8 cellular contexts compared by ENCODE assay signal in genomic region chr9:127785023-127785932, GRCh38. TPM values are rescaled to one million over a fixed set of nuclear protein-coding genes. Genes with fewer than 3 reads are reported as not detected.
DNase-seq lines count a peak whose midpoint lies in the region; ATAC-seq, FAIRE-seq and TF ChIP-seq lines count a peak whose summit lies in the region.

No MANE protein-coding gene starts in this region.

- H3K9ac ChIP-seq in OCI-LY1 (ENCODE audit: low read length) = peak overlapping the region; percentile 50; the same call in 1 of the 2 replicates
- peak overlapping the region; percentile 59 for H3K9ac ChIP-seq in endothelial cell of umbilical vein (replicated peaks; ENCODE audit: extremely low read depth, insufficient read depth, low read length)

- H3K9me1 ChIP-seq in endothelial cell of umbilical vein (replicated peaks; ENCODE audit: control insufficient read depth, extremely low read depth, insufficient read depth, low read length) = no peaks in the 10 kb centered on the region

- dilution Hi-C loops in endothelial cell of umbilical vein (cut with MboI; ENCODE audit: extremely low pct_ligation_motif_present, low sequenced_read_pairs) = no loop called here

- H3K79me2 ChIP-seq in OCI-LY1 (ENCODE audit: insufficient read depth, low read length) = peaks cover 10% of the 10 kb centered on the region; the same call in 1 of the 2 replicates
- H3K79me2 ChIP-seq in endothelial cell of umbilical vein (ENCODE audit: control insufficient read depth, insufficient read depth, low read length) = peaks cover 44% of the 10 kb centered on the region

- H3F3A ChIP-seq in OCI-LY1 (ENCODE audit: insufficient read depth, low read length) = 0 out of 2 replicates have a peak, but pooled peaks cover 4% of the 10 kb centered on the region

- H4K20me1 ChIP-seq in OCI-LY1 (ENCODE audit: insufficient read depth, low read length) (no peaks in the 10 kb centered on the region), endothelial cell of umbilical vein (replicated peaks; ENCODE audit: control insufficient read depth, extremely low read depth, insufficient read depth, low read length) (no peaks in the 10 kb centered on the region)

- peak overlapping the region; percentile 85 for H3K27ac ChIP-seq in OCI-LY1 (ENCODE audit: low read depth, low read length, poor library complexity, severe bottlenecking)
- peak overlapping the region; percentile 69 for H3K27ac ChIP-seq in endothelial cell of umbilical vein (ENCODE audit: insufficient read depth, low read depth, low read length)

- H3K4me3 ChIP-seq in OCI-LY1 (ENCODE audit: low read depth, low read length, poor library complexity, severe bottlenecking) (peak overlapping the region; percentile 100), endothelial cell of umbilical vein (replicated peaks in 1 of 3; ENCODE audit: insufficient read depth in 1 of 3, low read depth in 1 of 3, low read length in 3 of 3) (peak overlapping the region in 1 of 3 experiments; percentile 89), mononuclear cell (ENCODE audit: low read length) (peak overlapping the region; percentile 85)

- intact Hi-C loops in Calu3 (cut with micrococcal nuclease; ENCODE audit: unreplicated experiment) (no loop called here), endothelial cell of umbilical vein (cut with micrococcal nuclease) (loop anchor here (1.0 to 5.0 kb wide), 7 partner anchors 21 to 268 kb away; partner anchors contain the start of genes STXBP1 and TOR2A)

- no TSS peak for BruUV-seq in Calu3 (replicated peaks; lab: Mats Ljungman, UMichigan)
- no TSS peak for BruUV-seq in endothelial cell of umbilical vein (replicated peaks; lab: Mats Ljungman, UMichigan)

- H3K36me3 Mint-ChIP-seq in Calu3 (ENCODE audit: insufficient read depth, unreplicated experiment) = peaks cover 54% of the 10 kb centered on the region

- H3K27me3 Mint-ChIP-seq in Calu3 (ENCODE audit: unreplicated experiment) = no peaks in the 10 kb centered on the region

- no peak for FAIRE-seq in HTR-8/SVneo (lab: Jason Lieb, UNC)
- peak; percentile 76 for FAIRE-seq in endothelial cell of umbilical vein (lab: Jason Lieb, UNC)

- TF ChIP-seq CTCF in Calu3 (IDR thresholded peaks at IDR 0.05; ENCODE audit: unreplicated experiment) (peak; percentile 88), OCI-LY1 (IDR thresholded peaks at IDR 0.05; ENCODE audit: low read length) (peak; percentile 87), endothelial cell of umbilical vein (IDR thresholded peaks at IDR 0.05; ENCODE audit: extremely low read depth in 1 of 2, insufficient read depth in 1 of 2, low read depth in 1 of 2, low read length in 2 of 2) (peak; percentile 64 to 88)

- no peak overlapping the region for H2AFZ ChIP-seq in OCI-LY1 (ENCODE audit: low read length)
- H2AFZ ChIP-seq in endothelial cell of umbilical vein (ENCODE audit: low read depth, low read length) = peak overlapping the region; percentile 76

- peak; percentile 82 for DNase-seq in Calu3
- DNase-seq in HTR-8/SVneo (ENCODE audit: insufficient read length, low spot score) = peak; percentile 77
- DNase-seq in activated T-cell treated with anti-CD3 and anti-CD28 coated beads for 1 hour (ENCODE audit: low read depth) = peak; percentile 87
- peak; percentile 89 for DNase-seq in endothelial cell of umbilical vein (ENCODE audit: low read depth, low spot score)
- DNase-seq in stimulated activated CD8-positive, alpha-beta memory T cell treated with anti-CD3 and anti-CD28 coated beads, Interleukin-4, amount 100 ng/mL, for 1 hour (ENCODE audit: low read depth in 2 of 2, low spot score in 1 of 2) = peak; percentile 82 to 85

- peak overlapping the region; percentile 56 for H3K27ac Mint-ChIP-seq in Calu3 (ENCODE audit: unreplicated experiment)

- POLR2A ChIA-PET in endothelial cell of umbilical vein (lab: Charles Lee) = interaction anchor here (1.1 to 2.2 kb wide), 4 partner anchors 14 to 50 kb away, joined by 4 to 13 read pairs (median 6); partner anchors contain the start of gene TOR2A

- TF ChIP-seq POLR2A in endothelial cell of umbilical vein (IDR thresholded peaks at IDR 0.05; ENCODE audit: low read depth, low read length) = peak; percentile 24

- H3K4me1 ChIP-seq in OCI-LY1 (ENCODE audit: insufficient read depth, low read length, severe bottlenecking) = peaks cover 44% of the 10 kb centered on the region
- peaks cover 44% of the 10 kb centered on the region for H3K4me1 ChIP-seq in endothelial cell of umbilical vein (ENCODE audit: control insufficient read depth, extremely low read depth, insufficient read depth, low read length)
- peaks cover 64% of the 10 kb centered on the region for H3K4me1 ChIP-seq in mononuclear cell (ENCODE audit: insufficient read depth, low read length)

- ATAC-seq in GM21367 (IDR thresholded peaks at IDR 0.05; ENCODE audit: unreplicated experiment) = peak; percentile 30

- H3K9me3 Mint-ChIP-seq in Calu3 (ENCODE audit: low read depth, unreplicated experiment) = no peaks in the 10 kb centered on the region

- H3K9me3 ChIP-seq in OCI-LY1 (ENCODE audit: low read length) (no peaks in the 10 kb centered on the region), endothelial cell of umbilical vein (replicated peaks; ENCODE audit: control insufficient read depth, insufficient read depth, low read length) (no peaks in the 10 kb centered on the region), mononuclear cell (ENCODE audit: low read depth, low read length) (no peaks in the 10 kb centered on the region)

- CTCF ChIA-PET in Calu3 (lab: Charles Lee) (interaction anchor here (0.6 to 1.3 kb wide), 4 partner anchors 14 to 132 kb away, joined by 3 to 8 read pairs (median 4); partner anchors contain the start of genes ST6GALNAC4 and TOR2A), endothelial cell of umbilical vein (lab: Charles Lee) (interaction anchor here (0.6 to 8.8 kb wide), 15 partner anchors 18 to 177 kb away, joined by 3 to 167 read pairs (median 4); partner anchors contain the start of genes ENG, FPGS and TOR2A)

- no peaks in the 10 kb centered on the region for H3K4me1 Mint-ChIP-seq in Calu3 (ENCODE audit: low read depth, unreplicated experiment)

- peaks cover 43% of the 10 kb centered on the region for H3K36me3 ChIP-seq in OCI-LY1 (ENCODE audit: insufficient read depth, low read length)
- peaks cover 30 to 31% of the 10 kb centered on the region in 2 experiments for H3K36me3 ChIP-seq in endothelial cell of umbilical vein (ENCODE audit: control insufficient read depth in 2 of 2, extremely low read depth in 1 of 2, insufficient read depth in 2 of 2, low read length in 2 of 2)

- H3K4me2 ChIP-seq in OCI-LY1 (ENCODE audit: low read length) (peak overlapping the region; percentile 72), endothelial cell of umbilical vein (ENCODE audit: insufficient read depth, low read length) (peak overlapping the region; percentile 27)

- no peaks in the 10 kb centered on the region for H3K27me3 ChIP-seq in OCI-LY1 (ENCODE audit: insufficient read depth, low read length)
- no peaks in the 10 kb centered on the region for H3K27me3 ChIP-seq in endothelial cell of umbilical vein (ENCODE audit: control insufficient read depth in 2 of 2, insufficient read depth in 2 of 2, low read length in 2 of 2)
- no peaks in the 10 kb centered on the region for H3K27me3 ChIP-seq in mononuclear cell (ENCODE audit: insufficient read depth, low read length)

- H3K9me2 ChIP-seq in OCI-LY1 (ENCODE audit: low read depth, low read length) = no peaks in the 10 kb centered on the region

- H3K4me3 Mint-ChIP-seq in Calu3 (ENCODE audit: low read depth, unreplicated experiment) = peak overlapping the region; percentile 86

RNA-seq across cellular contexts. Expression of gene CDK9, which starts 0.6 kb away (rescaled TPM):
- total RNA-seq in Calu3 (2022) (41.8 and 51.3 TPM in 2 replicates), endothelial cell of umbilical vein (124 and 128 TPM in 2 replicates), mononuclear cell (77.8 TPM)
- polyA plus RNA-seq in endothelial cell of umbilical vein = 92.2 and 99.0 TPM in 2 replicates
- 50.0 and 61.0 TPM in 2 replicates for polyA plus RNA-seq in endothelial cell of umbilical vein (2011; cell fraction: cytosol; rRNA removed)
- 193 and 200 TPM in 2 replicates for polyA plus RNA-seq in endothelial cell of umbilical vein (2011; cell fraction: nucleus; rRNA removed)
- polyA plus RNA-seq in endothelial cell of umbilical vein (2012) = 76.9 and 94.3 TPM in 2 replicates
- polyA minus RNA-seq in endothelial cell of umbilical vein = 88.4 and 92.9 TPM in 2 replicates
- 63.0 TPM for polyA minus RNA-seq in endothelial cell of umbilical vein (2011; cell fraction: cytosol; rRNA and poly(A)+ RNA removed)
- polyA minus RNA-seq in endothelial cell of umbilical vein (2011; cell fraction: nucleus; rRNA and poly(A)+ RNA removed) = 58.3 and 65.1 TPM in 2 replicates

RNA-seq across cellular contexts. Expression of gene SH2D3C, which starts 6.8 kb away (rescaled TPM):
- total RNA-seq in Calu3 (2022) = not detected in 2 replicates
- 95.0 and 102 TPM in 2 replicates for total RNA-seq in endothelial cell of umbilical vein
- 173 and 218 TPM in 2 replicates for polyA plus RNA-seq in endothelial cell of umbilical vein
- 61.4 and 68.1 TPM in 2 replicates for polyA plus RNA-seq in endothelial cell of umbilical vein (2011; cell fraction: cytosol; rRNA removed)
- polyA plus RNA-seq in endothelial cell of umbilical vein (2011; cell fraction: nucleus; rRNA removed) = 67.4 and 92.8 TPM in 2 replicates
- polyA plus RNA-seq in endothelial cell of umbilical vein (2012) = 42.8 and 49.4 TPM in 2 replicates
- 104 and 130 TPM in 2 replicates for polyA minus RNA-seq in endothelial cell of umbilical vein
- polyA minus RNA-seq in endothelial cell of umbilical vein (2011; cell fraction: cytosol; rRNA and poly(A)+ RNA removed) = not detected
- polyA minus RNA-seq in endothelial cell of umbilical vein (2011; cell fraction: nucleus; rRNA and poly(A)+ RNA removed) = 45.1 and 63.7 TPM in 2 replicates
- 12.6 TPM for total RNA-seq in mononuclear cell

RNA-seq across cellular contexts. Expression of gene FPGS, which starts 17.4 kb away (rescaled TPM):
- 75.2 and 79.9 TPM in 2 replicates for total RNA-seq in Calu3 (2022)
- total RNA-seq in endothelial cell of umbilical vein = 90.2 and 90.7 TPM in 2 replicates
- polyA plus RNA-seq in endothelial cell of umbilical vein = 77.7 and 129 TPM in 2 replicates
- polyA plus RNA-seq in endothelial cell of umbilical vein (2011; cell fraction: cytosol; rRNA removed) = 67.9 and 72.7 TPM in 2 replicates
- 116 and 150 TPM in 2 replicates for polyA plus RNA-seq in endothelial cell of umbilical vein (2011; cell fraction: nucleus; rRNA removed)
- 58.5 and 71.2 TPM in 2 replicates for polyA plus RNA-seq in endothelial cell of umbilical vein (2012)
- polyA minus RNA-seq in endothelial cell of umbilical vein = 76.5 and 80.5 TPM in 2 replicates
- 58.0 TPM for polyA minus RNA-seq in endothelial cell of umbilical vein (2011; cell fraction: cytosol; rRNA and poly(A)+ RNA removed)
- polyA minus RNA-seq in endothelial cell of umbilical vein (2011; cell fraction: nucleus; rRNA and poly(A)+ RNA removed) = 45.1 and 52.0 TPM in 2 replicates
- total RNA-seq in mononuclear cell = 44.4 TPM

RNA-seq across cellular contexts. Expression of gene TOR2A, which starts 50.2 kb away (rescaled TPM):
- total RNA-seq in Calu3 (2022) (7.0 and 7.6 TPM in 2 replicates), endothelial cell of umbilical vein (17.1 and 19.3 TPM in 2 replicates), mononuclear cell (13.4 TPM)
- polyA plus RNA-seq in endothelial cell of umbilical vein = 23.9 and 28.8 TPM in 2 replicates
- 18.4 and 25.3 TPM in 2 replicates for polyA plus RNA-seq in endothelial cell of umbilical vein (2011; cell fraction: cytosol; rRNA removed)
- 16.0 and 18.0 TPM in 2 replicates for polyA plus RNA-seq in endothelial cell of umbilical vein (2011; cell fraction: nucleus; rRNA removed)
- 11.3 and 18.5 TPM in 2 replicates for polyA plus RNA-seq in endothelial cell of umbilical vein (2012)
- 5.2 and 5.8 TPM in 2 replicates for polyA minus RNA-seq in endothelial cell of umbilical vein
- 16.5 TPM for polyA minus RNA-seq in endothelial cell of umbilical vein (2011; cell fraction: cytosol; rRNA and poly(A)+ RNA removed)
- 5.1 and 7.3 TPM in 2 replicates for polyA minus RNA-seq in endothelial cell of umbilical vein (2011; cell fraction: nucleus; rRNA and poly(A)+ RNA removed)

Comparison
In these comparisons a context has a peak if more than half of its experiments do, and no peak if none do; other contexts are left out.
1. RNA of gene SH2D3C, which starts 6.8 kb away (total RNA-seq): 95.0 to 102 TPM in endothelial cell of umbilical vein and 12.6 TPM in mononuclear cell (single experiment); not detected in Calu3; every median in the first group is over 10 times any median in the second.
2. Peak in every context shown above with its lines, with median percentiles within 50 percentile points of each other: DNase-seq and CTCF ChIP-seq.